ENCODE assay signal across 1 cellular context in genomic region chr19:45385392-45386221, GRCh38.
TF ChIP-seq lines count a peak whose summit lies in the region.

No MANE protein-coding gene starts in this region.

TF ChIP-seq in GM23338, 12 proteins besides CTCF, POLR2A, EP300 and RAD21 (continued from another document):
- no peak for TF ChIP-seq POLR2AphosphoS5 (IDR thresholded peaks at IDR 0.05; ENCODE audit: low read depth)
